23 cellular contexts compared by ENCODE assay signal in the genomic region with DNA sequence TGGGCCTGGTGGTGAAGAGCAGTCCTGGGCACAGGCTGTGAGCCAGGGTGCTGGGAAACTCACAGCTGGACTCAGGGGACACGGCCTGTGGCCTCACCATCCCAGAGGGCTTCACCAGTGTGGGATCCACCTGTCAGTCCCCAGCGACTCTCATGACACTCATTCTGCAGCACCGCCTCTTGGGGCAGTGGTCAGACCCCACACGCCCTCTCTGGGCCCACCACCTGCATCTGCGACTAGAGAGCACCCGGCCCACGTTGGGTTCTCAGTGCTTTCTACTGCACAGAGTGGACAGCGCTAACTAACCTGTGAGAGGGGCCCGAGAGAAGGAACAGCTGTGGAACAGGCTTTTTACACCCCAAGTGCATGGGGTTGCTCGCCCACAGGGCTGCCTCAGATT.
"Had no signal": no experiment of that assay in that cellular context is flagged by ENCODE, and none has a peak within 500 bp of the region (broad histone marks: within the 10 kb centered on the region; RNA-seq: fewer than 3 reads in every experiment).

No MANE protein-coding gene starts in this region.

- H3K9ac ChIP-seq: KMS-11 had no signal

- H3K4me1 ChIP-seq: ascending aorta had no signal

- H3K4me2 ChIP-seq: KMS-11 had no signal

- H3K4me3 ChIP-seq: ascending aorta, body of pancreas, Peyer's patch had no signal

- ATAC-seq: activated CD8-positive, alpha-beta T cell treated with anti-CD3 and anti-CD28 coated beads for 36 hours; activated T-cell treated with anti-CD3 and anti-CD28 coated beads, Interleukin-2, amount 50 U/mL, for 72 hours; body of pancreas; T-helper 17 cell had no signal

- H3K27ac ChIP-seq: ascending aorta, body of pancreas, KMS-11, Peyer's patch had no signal

- DNase-seq: activated CD4-positive, alpha-beta T cell treated with anti-CD3 and anti-CD28 coated beads, Interleukin-2, amount 10 ng/mL, durations not matched to agents 7 days and 5 days; activated CD4-positive, CD25-positive, alpha-beta regulatory T cell; activated CD8-positive, alpha-beta memory T cell treated with anti-CD3 and anti-CD28 coated beads, Interleukin-2, amount 50 U/mL, for 4 hours; activated CD8-positive, alpha-beta T cell treated with anti-CD3 and anti-CD28 coated beads for 36 hours; activated gamma-delta T cell treated with Interleukin-2 at 50 U/mL for 16 hours; activated T-cell treated with anti-CD3 and anti-CD28 coated beads, Interleukin-2, amount 50 U/mL, for 72 hours; body of pancreas; central memory CD4-positive, alpha-beta T cell; NCI-H1092; NCI-H1417 treated with DMSO at 0.1 percent for 48 hours; NCI-H1694; NCI-H2029; NCI-H2107; NCI-H510A treated with DMSO at 0.1 percent for 48 hours; NCI-H69; Peyer's patch; SIG-M5; T-helper 17 cell; T-helper 9 cell had no signal

- H3K36me3 Mint-ChIP-seq: activated naive CD4-positive, alpha-beta T cell treated with anti-CD3 and anti-CD28 coated beads, Interleukin-2, amount 50 U/mL, for 24 hours had no signal

- H3K36me3 ChIP-seq: ascending aorta, Peyer's patch had no signal

- H3K27ac Mint-ChIP-seq: activated CD4-positive, alpha-beta T cell treated with anti-CD3 and anti-CD28 coated beads, Interleukin-2, amount 10 ng/mL, durations not matched to agents 7 days and 5 days; activated CD8-positive, alpha-beta T cell treated with anti-CD3 and anti-CD28 coated beads for 36 hours; activated naive CD4-positive, alpha-beta T cell treated with anti-CD3 and anti-CD28 coated beads, Interleukin-2, amount 50 U/mL, for 24 hours; activated T-cell treated with anti-CD3 and anti-CD28 coated beads, Interleukin-2, amount 50 U/mL, for 72 hours; activated T-helper 2 cell treated with anti-CD3 and anti-CD28 coated beads, Interferon-gamma antibody, Interleukin-2, Interleukin-4, amounts not matched to agents 10 μg/mL and 5 μg/mL and 100 μg/mL, durations not matched to agents 14 hours and 24 hours and 36 hours had no signal

- H3K9me3 Mint-ChIP-seq: activated CD4-positive, alpha-beta T cell treated with anti-CD3 and anti-CD28 coated beads, Interleukin-2, amount 10 ng/mL, durations not matched to agents 7 days and 5 days; activated CD8-positive, alpha-beta T cell treated with anti-CD3 and anti-CD28 coated beads for 36 hours; activated naive CD4-positive, alpha-beta T cell treated with anti-CD3 and anti-CD28 coated beads, Interleukin-2, amount 50 U/mL, for 24 hours; activated T-cell treated with anti-CD3 and anti-CD28 coated beads, Interleukin-2, amount 50 U/mL, for 72 hours; activated T-helper 2 cell treated with anti-CD3 and anti-CD28 coated beads, Interferon-gamma antibody, Interleukin-2, Interleukin-4, amounts not matched to agents 10 μg/mL and 5 μg/mL and 100 μg/mL, durations not matched to agents 14 hours and 24 hours and 36 hours had no signal

- H3K9me3 ChIP-seq: ascending aorta, body of pancreas, Peyer's patch had no signal

- H3K27me3 Mint-ChIP-seq: activated naive CD4-positive, alpha-beta T cell treated with anti-CD3 and anti-CD28 coated beads, Interleukin-2, amount 50 U/mL, for 24 hours; T-helper 17 cell had no signal

- H3K4me3 Mint-ChIP-seq: activated CD4-positive, alpha-beta T cell treated with anti-CD3 and anti-CD28 coated beads, Interleukin-2, amount 10 ng/mL, durations not matched to agents 7 days and 5 days; activated CD8-positive, alpha-beta T cell treated with anti-CD3 and anti-CD28 coated beads for 36 hours; activated naive CD4-positive, alpha-beta T cell treated with anti-CD3 and anti-CD28 coated beads, Interleukin-2, amount 50 U/mL, for 24 hours; activated T-cell treated with anti-CD3 and anti-CD28 coated beads, Interleukin-2, amount 50 U/mL, for 72 hours; T-helper 17 cell had no signal

- H3K27me3 ChIP-seq: ascending aorta, body of pancreas, Peyer's patch had no signal
